Comparison of ENCODE assay signal across 13 cellular contexts in the genomic region with DNA sequence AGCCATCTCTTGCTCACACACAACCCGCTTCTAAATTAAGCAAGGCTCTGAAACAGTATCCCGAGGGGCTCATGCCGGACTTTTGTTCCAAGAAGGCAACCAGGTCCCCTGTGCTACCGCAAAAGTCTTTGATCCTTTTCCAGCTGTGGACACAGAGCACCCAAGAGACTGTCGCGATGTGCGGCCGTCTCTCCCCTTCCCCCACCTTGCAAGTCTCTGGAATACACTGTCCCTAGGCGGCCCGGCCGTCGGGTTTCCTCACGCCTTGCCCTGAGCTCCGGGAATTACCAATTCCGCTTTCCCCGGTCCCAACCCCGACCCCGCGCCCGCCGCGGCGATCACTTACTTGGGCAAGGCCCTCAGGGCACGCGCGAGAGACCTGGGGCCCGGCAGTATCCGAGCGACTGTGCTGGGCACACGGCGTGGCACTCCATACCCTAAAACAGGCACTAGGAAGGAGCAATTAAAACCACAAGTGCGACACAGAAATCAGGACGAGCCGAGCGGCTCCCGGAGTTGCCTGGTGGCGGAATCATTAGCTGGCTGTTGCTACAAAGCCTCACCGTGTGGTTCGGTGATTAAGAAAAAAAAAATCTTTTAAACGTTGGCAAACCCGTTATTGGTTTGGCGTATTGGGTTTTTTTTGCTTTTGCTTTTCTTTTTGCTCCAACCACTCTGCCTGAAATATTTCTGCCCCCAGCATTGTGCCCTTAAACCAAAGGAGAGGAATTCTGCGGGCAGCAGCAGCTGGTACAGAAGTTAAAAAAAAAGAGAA. TPM values are rescaled to one million over a fixed set of nuclear protein-coding genes. Genes with fewer than 3 reads are reported as not detected.
DNase-seq lines count a peak whose midpoint lies in the region; ATAC-seq and TF ChIP-seq lines count a peak whose summit lies in the region.
"Had no signal": no experiment of that assay in that cellular context is flagged by ENCODE, and none has a peak within 500 bp of the region (broad histone marks: within the 10 kb centered on the region; RNA-seq: fewer than 3 reads in every experiment).

No MANE protein-coding gene starts in this region.

- H3K27ac Mint-ChIP-seq in WTC11 (no peak overlapping the region), glutamatergic neuron (ENCODE audit: unreplicated experiment) (peak overlapping the region; percentile 33)
- H3K27ac Mint-ChIP-seq in stimulated activated naive CD8-positive, alpha-beta T cell treated with anti-CD3 and anti-CD28 coated beads, Interleukin-15, amount 100 ng/mL, for 72 hours = no peak overlapping the region

- peaks cover 0 to 7% (median 0%) of the 10 kb centered on the region in 9 donors for H3K36me3 ChIP-seq in heart right ventricle
- no peaks in the 10 kb centered on the region for H3K36me3 ChIP-seq in uterus

- H3K4me1 ChIP-seq in heart right ventricle (peaks cover 10 to 75% (median 41%) of the 10 kb centered on the region in 9 donors), uterus (peaks cover 3 to 14% of the 10 kb centered on the region in 2 donors)

- TF ChIP-seq POLR2A in uterus (IDR thresholded peaks at IDR 0.05) = no peak

- TF ChIP-seq CTCF in heart right ventricle (IDR thresholded peaks at IDR 0.05) (no peak), WTC11 (IDR thresholded peaks at IDR 0.05) (no peak), glutamatergic neuron (IDR thresholded peaks at IDR 0.05; ENCODE audit: partially characterized antibody, unreplicated experiment) (no peak), uterus (IDR thresholded peaks at IDR 0.05) (no peak)

- POLR2A ChIA-PET in WTC11 (lab: Charles Lee) = interaction anchor here (0.5 to 4.1 kb wide), 3 partner anchors 13 to 55 kb away, joined by 3 to 13 read pairs (median 3); no protein-coding TSS in a partner anchor

- intact Hi-C loops in left ventricle myocardium superior (cut with micrococcal nuclease) = no loop called here
- intact Hi-C loops in heart right ventricle (cut with DNase I) = no loop called here
- intact Hi-C loops in uterus (cut with DNase I; ENCODE audit: low total_unique reads) = no loop called here

- H3K9me3 Mint-ChIP-seq in WTC11 = no peaks in the 10 kb centered on the region
- peaks cover 15% of the 10 kb centered on the region for H3K9me3 Mint-ChIP-seq in glutamatergic neuron (ENCODE audit: unreplicated experiment)
- H3K9me3 Mint-ChIP-seq in stimulated activated naive CD8-positive, alpha-beta T cell treated with anti-CD3 and anti-CD28 coated beads, Interleukin-15, amount 100 ng/mL, for 72 hours = no peaks in the 10 kb centered on the region

- H3K9me3 ChIP-seq in heart right ventricle (no peaks in the 10 kb centered on the region), uterus (no peaks in the 10 kb centered on the region)

- H3K27me3 ChIP-seq in heart right ventricle (peaks cover 57 to 100% (median 98%) of the 10 kb centered on the region in 7 donors), uterus (peaks cover 57 to 74% of the 10 kb centered on the region in 2 donors)

- H3K4me1 Mint-ChIP-seq in WTC11 = peaks cover 73% of the 10 kb centered on the region
- peaks cover 24% of the 10 kb centered on the region for H3K4me1 Mint-ChIP-seq in glutamatergic neuron (ENCODE audit: low read depth, unreplicated experiment)
- H3K4me1 Mint-ChIP-seq in stimulated activated naive CD8-positive, alpha-beta T cell treated with anti-CD3 and anti-CD28 coated beads, Interleukin-15, amount 100 ng/mL, for 72 hours = peaks cover 74% of the 10 kb centered on the region

- H3K4me3 ChIP-seq in heart right ventricle (peak overlapping the region in 1 of 10 donors; percentile 18), uterus (no peak overlapping the region)
- H3K4me3 ChIP-seq: SK-N-MC had no signal

- DNase-seq in left ventricle myocardium superior (peak; percentile 22), heart right ventricle (no peak), WTC11 (ENCODE audit: low spot score) (peak; percentile 56), glutamatergic neuron (peak; percentile 36), anterior cingulate cortex (lab: John Stamatoyannopoulos, UW) (no peak), uterus (no peak)
- no peak for DNase-seq in stimulated activated naive CD8-positive, alpha-beta T cell treated with anti-CD3 and anti-CD28 coated beads, Interleukin-15, amount 100 ng/mL, for 72 hours
- DNase-seq: activated effector memory CD4-positive, alpha-beta T cell treated with anti-CD3 and anti-CD28 coated beads, Interleukin-2, amount 50 U/mL, for 16 hours; COR-L47; NCI-H1436 treated with DMSO at 0.1 percent for 48 hours had no signal

- CTCF ChIA-PET in WTC11 (lab: Charles Lee) = interaction anchor here (0.6 to 7.6 kb wide), 4 partner anchors 13 to 44 kb away, joined by 3 to 123 read pairs (median 18); a partner anchor contains a TSS

- H3K27ac ChIP-seq in heart right ventricle (no peak overlapping the region), uterus (no peak overlapping the region)
- H3K27ac ChIP-seq: SK-N-MC had no signal

- H3K36me3 Mint-ChIP-seq in WTC11 (no peaks in the 10 kb centered on the region), glutamatergic neuron (ENCODE audit: unreplicated experiment) (no peaks in the 10 kb centered on the region)

- ATAC-seq in left ventricle myocardium superior = no peak
- no peak for ATAC-seq in heart right ventricle
- ATAC-seq in WTC11 = no peak
- no peak for ATAC-seq in stimulated activated naive CD8-positive, alpha-beta T cell treated with anti-CD3 and anti-CD28 coated beads, Interleukin-15, amount 100 ng/mL, for 72 hours
- no peak for ATAC-seq in HG03354 (IDR thresholded peaks at IDR 0.05; ENCODE audit: poor library complexity, severe bottlenecking, unreplicated experiment)

- H3K4me3 Mint-ChIP-seq in WTC11 (peak overlapping the region; percentile 87), glutamatergic neuron (ENCODE audit: unreplicated experiment) (peak overlapping the region; percentile 42)
- H3K4me3 Mint-ChIP-seq in stimulated activated naive CD8-positive, alpha-beta T cell treated with anti-CD3 and anti-CD28 coated beads, Interleukin-15, amount 100 ng/mL, for 72 hours = peak overlapping the region; percentile 81 to 89

- H3K27me3 Mint-ChIP-seq in WTC11 (ENCODE audit: low read depth) = peaks cover 100% of the 10 kb centered on the region
- peaks cover 51% of the 10 kb centered on the region for H3K27me3 Mint-ChIP-seq in glutamatergic neuron (ENCODE audit: unreplicated experiment)
- H3K27me3 Mint-ChIP-seq in stimulated activated naive CD8-positive, alpha-beta T cell treated with anti-CD3 and anti-CD28 coated beads, Interleukin-15, amount 100 ng/mL, for 72 hours = peaks cover 100% of the 10 kb centered on the region

- WGBS in heart right ventricle, 2 donors = 6 to 8% methylated on average over 43 of the region's 43 CpGs

TF ChIP-seq in WTC11, 78 proteins besides CTCF, POLR2A, EP300 and RAD21 (continues in another document):
- TF ChIP-seq, protein P1, sequence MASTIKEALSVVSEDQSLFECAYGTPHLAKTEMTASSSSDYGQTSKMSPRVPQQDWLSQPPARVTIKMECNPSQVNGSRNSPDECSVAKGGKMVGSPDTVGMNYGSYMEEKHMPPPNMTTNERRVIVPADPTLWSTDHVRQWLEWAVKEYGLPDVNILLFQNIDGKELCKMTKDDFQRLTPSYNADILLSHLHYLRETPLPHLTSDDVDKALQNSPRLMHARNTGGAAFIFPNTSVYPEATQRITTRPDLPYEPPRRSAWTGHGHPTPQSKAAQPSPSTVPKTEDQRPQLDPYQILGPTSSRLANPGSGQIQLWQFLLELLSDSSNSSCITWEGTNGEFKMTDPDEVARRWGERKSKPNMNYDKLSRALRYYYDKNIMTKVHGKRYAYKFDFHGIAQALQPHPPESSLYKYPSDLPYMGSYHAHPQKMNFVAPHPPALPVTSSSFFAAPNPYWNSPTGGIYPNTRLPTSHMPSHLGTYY (CRISPR knock-in tag; IDR thresholded peaks at IDR 0.05) = no peak
- no peak for TF ChIP-seq ELF4 (CRISPR knock-in tag; IDR thresholded peaks at IDR 0.05; ENCODE audit: low read depth)
- TF ChIP-seq ZNF138 (CRISPR knock-in tag; conservative IDR thresholded peaks at IDR 0.05) = no peak
- no peak for TF ChIP-seq ATF1 (CRISPR knock-in tag; IDR thresholded peaks at IDR 0.05)
- TF ChIP-seq, protein P2, sequence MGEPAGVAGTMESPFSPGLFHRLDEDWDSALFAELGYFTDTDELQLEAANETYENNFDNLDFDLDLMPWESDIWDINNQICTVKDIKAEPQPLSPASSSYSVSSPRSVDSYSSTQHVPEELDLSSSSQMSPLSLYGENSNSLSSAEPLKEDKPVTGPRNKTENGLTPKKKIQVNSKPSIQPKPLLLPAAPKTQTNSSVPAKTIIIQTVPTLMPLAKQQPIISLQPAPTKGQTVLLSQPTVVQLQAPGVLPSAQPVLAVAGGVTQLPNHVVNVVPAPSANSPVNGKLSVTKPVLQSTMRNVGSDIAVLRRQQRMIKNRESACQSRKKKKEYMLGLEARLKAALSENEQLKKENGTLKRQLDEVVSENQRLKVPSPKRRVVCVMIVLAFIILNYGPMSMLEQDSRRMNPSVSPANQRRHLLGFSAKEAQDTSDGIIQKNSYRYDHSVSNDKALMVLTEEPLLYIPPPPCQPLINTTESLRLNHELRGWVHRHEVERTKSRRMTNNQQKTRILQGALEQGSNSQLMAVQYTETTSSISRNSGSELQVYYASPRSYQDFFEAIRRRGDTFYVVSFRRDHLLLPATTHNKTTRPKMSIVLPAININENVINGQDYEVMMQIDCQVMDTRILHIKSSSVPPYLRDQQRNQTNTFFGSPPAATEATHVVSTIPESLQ (CRISPR knock-in tag; IDR thresholded peaks at IDR 0.05) = no peak
- TF ChIP-seq, protein P3, sequence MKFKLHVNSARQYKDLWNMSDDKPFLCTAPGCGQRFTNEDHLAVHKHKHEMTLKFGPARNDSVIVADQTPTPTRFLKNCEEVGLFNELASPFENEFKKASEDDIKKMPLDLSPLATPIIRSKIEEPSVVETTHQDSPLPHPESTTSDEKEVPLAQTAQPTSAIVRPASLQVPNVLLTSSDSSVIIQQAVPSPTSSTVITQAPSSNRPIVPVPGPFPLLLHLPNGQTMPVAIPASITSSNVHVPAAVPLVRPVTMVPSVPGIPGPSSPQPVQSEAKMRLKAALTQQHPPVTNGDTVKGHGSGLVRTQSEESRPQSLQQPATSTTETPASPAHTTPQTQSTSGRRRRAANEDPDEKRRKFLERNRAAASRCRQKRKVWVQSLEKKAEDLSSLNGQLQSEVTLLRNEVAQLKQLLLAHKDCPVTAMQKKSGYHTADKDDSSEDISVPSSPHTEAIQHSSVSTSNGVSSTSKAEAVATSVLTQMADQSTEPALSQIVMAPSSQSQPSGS (CRISPR knock-in tag; IDR thresholded peaks at IDR 0.05; ENCODE audit: borderline replicate concordance, low read depth) = no peak

RNA-seq across cellular contexts. Expression of a gene that starts 2.2 kb away (rescaled TPM):
- total RNA-seq in left ventricle myocardium superior (not detected), heart right ventricle (under 1 TPM in 1 of 10 donors, not detected in 9; 0.41 TPM), WTC11 (2021) (not detected in 3 replicates), glutamatergic neuron (ENCODE audit: unreplicated experiment) (0.61 TPM), uterus (under 1 TPM in 1 of 4 donors, not detected in 3; 0.14 TPM)
- polyA plus RNA-seq in heart right ventricle = under 1 TPM in 1 of 2 donors, not detected in 1; 0.10 TPM
- total RNA-seq: mononuclear cell had no signal

RNA-seq across cellular contexts. Expression of a gene that starts 19.6 kb away (rescaled TPM):
- total RNA-seq in left ventricle myocardium superior (not detected), heart right ventricle (under 1 TPM in 1 of 10 donors, not detected in 9; 0.11 TPM), WTC11 (2021) (0.28 to 0.64 TPM (median 0.55 TPM) in 3 replicates), glutamatergic neuron (ENCODE audit: unreplicated experiment) (1.4 TPM), uterus (not detected)
- not detected for polyA plus RNA-seq in heart right ventricle
- total RNA-seq: mononuclear cell had no signal

Comparison
In these comparisons a context has a peak if more than half of its experiments do, and no peak if none do; other contexts are left out.
1. DNase-seq: peak in left ventricle myocardium superior (single experiment), WTC11 (single experiment) and glutamatergic neuron (single experiment); none in heart right ventricle (0 of 2), stimulated activated naive CD8-positive, alpha-beta T cell treated with anti-CD3 and anti-CD28 coated beads, Interleukin-15, amount 100 ng/mL, for 72 hours (0 of 2), anterior cingulate cortex (0 of 58) and uterus (0 of 2).
2. Peak in every context shown above with its lines, with median percentiles within 50 percentile points of each other: H3K4me3 Mint-ChIP-seq.